In genomic region chr20:58669287-58670006, GRCh38 we compare ENCODE assay signal across 11 cellular contexts. TPM values are rescaled to one million over a fixed set of nuclear protein-coding genes. Genes with fewer than 3 reads are reported as not detected.
DNase-seq lines count a peak whose midpoint lies in the region; ATAC-seq and TF ChIP-seq lines count a peak whose summit lies in the region.
"Had no signal": no experiment of that assay in that cellular context is flagged by ENCODE, and none has a peak within 500 bp of the region (broad histone marks: within the 10 kb centered on the region; RNA-seq: fewer than 3 reads in every experiment).

No MANE protein-coding gene starts in this region.

- H3K27ac ChIP-seq in Peyer's patch = no peak overlapping the region

- no peaks in the 10 kb centered on the region for H3K9me3 ChIP-seq in T-helper 17 cell (ENCODE audit: control insufficient read depth, low read length, poor library complexity, severe bottlenecking)
- no peaks in the 10 kb centered on the region for H3K9me3 ChIP-seq in Peyer's patch
- H3K9me3 ChIP-seq: MG63 had no signal

- H3K4me1 ChIP-seq in Peyer's patch = no peaks in the 10 kb centered on the region

- H3K27me3 Mint-ChIP-seq in activated CD8-positive, alpha-beta T cell treated with anti-CD3 and anti-CD28 coated beads for 36 hours = no peaks in the 10 kb centered on the region
- H3K27me3 Mint-ChIP-seq in activated CD8-positive, alpha-beta T cell treated with anti-CD3 and anti-CD28 coated beads, Interleukin-2, amount 10 ng/mL, durations not matched to agents 7 days and 5 days (ENCODE audit: low read depth) = no peaks in the 10 kb centered on the region
- H3K27me3 Mint-ChIP-seq in T-helper 17 cell = no peaks in the 10 kb centered on the region
- H3K27me3 Mint-ChIP-seq in stimulated activated naive B cell treated with anti-CD40 and anti-IgM and Interleukin-4, amounts not matched to agents 10 μg/mL and 1 μg/mL and 100 μg/mL, for 72 hours = no peaks in the 10 kb centered on the region
- H3K27me3 Mint-ChIP-seq: activated naive CD4-positive, alpha-beta T cell treated with anti-CD3 and anti-CD28 coated beads, Interleukin-2, amount 50 U/mL, for 24 hours had no signal

- no peaks in the 10 kb centered on the region for H3K9me3 Mint-ChIP-seq in activated CD8-positive, alpha-beta T cell treated with anti-CD3 and anti-CD28 coated beads for 36 hours
- H3K9me3 Mint-ChIP-seq in activated CD8-positive, alpha-beta T cell treated with anti-CD3 and anti-CD28 coated beads, Interleukin-2, amount 10 ng/mL, durations not matched to agents 7 days and 5 days (ENCODE audit: insufficient read depth) = no peaks in the 10 kb centered on the region
- H3K9me3 Mint-ChIP-seq in stimulated activated naive B cell treated with anti-CD40 and anti-IgM and Interleukin-4, amounts not matched to agents 10 μg/mL and 1 μg/mL and 100 μg/mL, for 72 hours = no peaks in the 10 kb centered on the region
- H3K9me3 Mint-ChIP-seq: activated naive CD4-positive, alpha-beta T cell treated with anti-CD3 and anti-CD28 coated beads, Interleukin-2, amount 50 U/mL, for 24 hours had no signal

- no peak overlapping the region for H3K4me3 ChIP-seq in Peyer's patch
- H3K4me3 ChIP-seq: MG63 had no signal

- H3K27ac Mint-ChIP-seq in activated CD8-positive, alpha-beta T cell treated with anti-CD3 and anti-CD28 coated beads for 36 hours = peak overlapping the region; percentile 34
- no peak overlapping the region for H3K27ac Mint-ChIP-seq in activated CD8-positive, alpha-beta T cell treated with anti-CD3 and anti-CD28 coated beads, Interleukin-2, amount 10 ng/mL, durations not matched to agents 7 days and 5 days
- peak overlapping the region; percentile 21 for H3K27ac Mint-ChIP-seq in T-helper 17 cell
- no peak overlapping the region for H3K27ac Mint-ChIP-seq in stimulated activated naive B cell treated with anti-CD40 and anti-IgM and Interleukin-4, amounts not matched to agents 10 μg/mL and 1 μg/mL and 100 μg/mL, for 72 hours

- no peak for TF ChIP-seq POLR2A in Peyer's patch (IDR thresholded peaks at IDR 0.05)

- no peak for ATAC-seq in activated CD8-positive, alpha-beta T cell treated with anti-CD3 and anti-CD28 coated beads for 36 hours
- no peak for ATAC-seq in activated CD8-positive, alpha-beta T cell treated with anti-CD3 and anti-CD28 coated beads, Interleukin-2, amount 10 ng/mL, durations not matched to agents 7 days and 5 days
- peak; percentile 62 for ATAC-seq in HG02870 (IDR thresholded peaks at IDR 0.05; ENCODE audit: unreplicated experiment)
- no peak for ATAC-seq in T-helper 17 cell
- ATAC-seq in stimulated activated naive B cell treated with anti-CD40 and anti-IgM and Interleukin-4, amounts not matched to agents 10 μg/mL and 1 μg/mL and 100 μg/mL, for 72 hours (replicated peaks) = peak; percentile 52 to 55
- ATAC-seq: activated CD4-positive, CD25-positive, alpha-beta regulatory T cell treated with anti-CD3 and anti-CD28 coated beads, Interleukin-2, amount 50 U/mL, for 24 hours had no signal

- peaks cover 19% of the 10 kb centered on the region for H3K4me1 Mint-ChIP-seq in activated CD8-positive, alpha-beta T cell treated with anti-CD3 and anti-CD28 coated beads for 36 hours (ENCODE audit: low read depth)
- peaks cover 32% of the 10 kb centered on the region for H3K4me1 Mint-ChIP-seq in activated CD8-positive, alpha-beta T cell treated with anti-CD3 and anti-CD28 coated beads, Interleukin-2, amount 10 ng/mL, durations not matched to agents 7 days and 5 days (ENCODE audit: low read depth)
- peaks cover 6% of the 10 kb centered on the region for H3K4me1 Mint-ChIP-seq in T-helper 17 cell
- H3K4me1 Mint-ChIP-seq in stimulated activated naive B cell treated with anti-CD40 and anti-IgM and Interleukin-4, amounts not matched to agents 10 μg/mL and 1 μg/mL and 100 μg/mL, for 72 hours = peaks cover 7 to 22% of the 10 kb centered on the region in 2 donors

- intact Hi-C loops in activated CD8-positive, alpha-beta T cell treated with anti-CD3 and anti-CD28 coated beads for 36 hours (cut with micrococcal nuclease) = no loop called here

- no peaks in the 10 kb centered on the region for H3K27me3 ChIP-seq in Peyer's patch
- H3K27me3 ChIP-seq: MG63 had no signal

- CTCF ChIA-PET in activated CD8-positive, alpha-beta T cell treated with anti-CD3 and anti-CD28 coated beads for 36 hours (lab: Charles Lee) = interaction anchor here (0.9 kb wide), 1 partner anchor 22 kb away, joined by 3 read pairs; no protein-coding TSS in a partner anchor
- CTCF ChIA-PET in activated CD8-positive, alpha-beta T cell treated with anti-CD3 and anti-CD28 coated beads, Interleukin-2, amount 10 ng/mL, durations not matched to agents 7 days and 5 days (lab: Charles Lee) = interaction anchor here (1.1 kb wide), 1 partner anchor 10 kb away, joined by 3 read pairs; no protein-coding TSS in a partner anchor

- no peak for TF ChIP-seq CTCF in activated CD8-positive, alpha-beta T cell treated with anti-CD3 and anti-CD28 coated beads for 36 hours (IDR thresholded peaks at IDR 0.05)
- TF ChIP-seq CTCF in Peyer's patch (IDR thresholded peaks at IDR 0.05) = no peak

- POLR2A ChIA-PET in activated CD8-positive, alpha-beta T cell treated with anti-CD3 and anti-CD28 coated beads for 36 hours (lab: Charles Lee) = interaction anchor here (0.6 kb wide), 1 partner anchor 21 kb away, joined by 3 read pairs; no protein-coding TSS in a partner anchor
- POLR2A ChIA-PET in activated CD8-positive, alpha-beta T cell treated with anti-CD3 and anti-CD28 coated beads, Interleukin-2, amount 10 ng/mL, durations not matched to agents 7 days and 5 days (lab: Charles Lee) = interaction anchor here (1.0 to 2.0 kb wide), 2 partner anchors 10 to 18 kb away, joined by 3 to 7 read pairs; partner anchors contain the start of gene STX16

- peaks cover 44% of the 10 kb centered on the region for H3K36me3 Mint-ChIP-seq in activated CD8-positive, alpha-beta T cell treated with anti-CD3 and anti-CD28 coated beads for 36 hours (ENCODE audit: low read depth)
- H3K36me3 Mint-ChIP-seq in activated CD8-positive, alpha-beta T cell treated with anti-CD3 and anti-CD28 coated beads, Interleukin-2, amount 10 ng/mL, durations not matched to agents 7 days and 5 days (ENCODE audit: low read depth) = peaks cover 61% of the 10 kb centered on the region
- peaks cover 4% of the 10 kb centered on the region for H3K36me3 Mint-ChIP-seq in T-helper 17 cell (ENCODE audit: low read depth)
- peaks cover 20 to 50% of the 10 kb centered on the region in 2 donors for H3K36me3 Mint-ChIP-seq in stimulated activated naive B cell treated with anti-CD40 and anti-IgM and Interleukin-4, amounts not matched to agents 10 μg/mL and 1 μg/mL and 100 μg/mL, for 72 hours

- no peak for DNase-seq in activated CD8-positive, alpha-beta T cell treated with anti-CD3 and anti-CD28 coated beads for 36 hours
- DNase-seq in activated CD8-positive, alpha-beta T cell treated with anti-CD3 and anti-CD28 coated beads, Interleukin-2, amount 10 ng/mL, durations not matched to agents 7 days and 5 days = no peak
- DNase-seq in T-helper 17 cell = no peak
- DNase-seq in stimulated activated naive B cell treated with anti-CD40 and anti-IgM and Interleukin-4, amounts not matched to agents 10 μg/mL and 1 μg/mL and 100 μg/mL, for 72 hours = no peak
- no peak for DNase-seq in DMS 273 (lab: John Stamatoyannopoulos, UW; ENCODE audit: unreplicated experiment)
- no peak for DNase-seq in Peyer's patch
- DNase-seq in NCI-H1105 (lab: John Stamatoyannopoulos, UW) = no peak
- DNase-seq: MG63 had no signal

- peaks cover 0 to 69% (median 0%) of the 10 kb centered on the region in 3 donors for H3K36me3 ChIP-seq in Peyer's patch

- H3K4me3 Mint-ChIP-seq in activated CD8-positive, alpha-beta T cell treated with anti-CD3 and anti-CD28 coated beads for 36 hours = no peak overlapping the region
- no peak overlapping the region for H3K4me3 Mint-ChIP-seq in activated CD8-positive, alpha-beta T cell treated with anti-CD3 and anti-CD28 coated beads, Interleukin-2, amount 10 ng/mL, durations not matched to agents 7 days and 5 days
- H3K4me3 Mint-ChIP-seq in T-helper 17 cell = no peak overlapping the region
- H3K4me3 Mint-ChIP-seq in stimulated activated naive B cell treated with anti-CD40 and anti-IgM and Interleukin-4, amounts not matched to agents 10 μg/mL and 1 μg/mL and 100 μg/mL, for 72 hours = no peak overlapping the region
- H3K4me3 Mint-ChIP-seq: activated naive CD4-positive, alpha-beta T cell treated with anti-CD3 and anti-CD28 coated beads, Interleukin-2, amount 50 U/mL, for 24 hours had no signal

RNA-seq across cellular contexts. Expression of gene STX16, which starts 18.4 kb away (rescaled TPM):
- 100 to 1,000 TPM; 108 to 109 TPM for total RNA-seq in activated CD8-positive, alpha-beta T cell treated with anti-CD3 and anti-CD28 coated beads for 36 hours
- 100 to 1,000 TPM; 128 to 136 TPM for total RNA-seq in activated CD8-positive, alpha-beta T cell treated with anti-CD3 and anti-CD28 coated beads, Interleukin-2, amount 10 ng/mL, durations not matched to agents 7 days and 5 days
- total RNA-seq in T-helper 17 cell (100 to 1,000 TPM; 161 to 167 TPM), Peyer's patch (100 to 1,000 TPM in 1 of 4 donors, 10 to 100 TPM in 3; 58.0 to 262 (median 84.0) TPM)

RNA-seq across cellular contexts. Expression of gene NPEPL1, which starts 23.2 kb away (rescaled TPM):
- total RNA-seq in activated CD8-positive, alpha-beta T cell treated with anti-CD3 and anti-CD28 coated beads for 36 hours = 10 to 100 TPM; 15.4 to 17.1 TPM
- total RNA-seq in activated CD8-positive, alpha-beta T cell treated with anti-CD3 and anti-CD28 coated beads, Interleukin-2, amount 10 ng/mL, durations not matched to agents 7 days and 5 days = 10 to 100 TPM; 22.9 to 26.8 TPM
- 10 to 100 TPM; 59.2 to 64.8 TPM for total RNA-seq in T-helper 17 cell
- total RNA-seq in Peyer's patch = 10 to 100 TPM; 36.3 to 80.4 (median 63.0) TPM

Comparison
In these comparisons a context has a peak if more than half of its experiments do, and no peak if none do; other contexts are left out.
1. H3K27ac Mint-ChIP-seq: peak in activated CD8-positive, alpha-beta T cell treated with anti-CD3 and anti-CD28 coated beads for 36 hours (single experiment) and T-helper 17 cell (single experiment); none in activated CD8-positive, alpha-beta T cell treated with anti-CD3 and anti-CD28 coated beads, Interleukin-2, amount 10 ng/mL, durations not matched to agents 7 days and 5 days (single experiment) and stimulated activated naive B cell treated with anti-CD40 and anti-IgM and Interleukin-4, amounts not matched to agents 10 μg/mL and 1 μg/mL and 100 μg/mL, for 72 hours (single experiment).
2. ATAC-seq: peak in HG02870 (single experiment) and stimulated activated naive B cell treated with anti-CD40 and anti-IgM and Interleukin-4, amounts not matched to agents 10 μg/mL and 1 μg/mL and 100 μg/mL, for 72 hours (2 of 2); none in activated CD8-positive, alpha-beta T cell treated with anti-CD3 and anti-CD28 coated beads for 36 hours (single experiment), activated CD8-positive, alpha-beta T cell treated with anti-CD3 and anti-CD28 coated beads, Interleukin-2, amount 10 ng/mL, durations not matched to agents 7 days and 5 days (single experiment) and T-helper 17 cell (single experiment).